Comparison of ENCODE assay signal across 1 cellular context in the genomic region with DNA sequence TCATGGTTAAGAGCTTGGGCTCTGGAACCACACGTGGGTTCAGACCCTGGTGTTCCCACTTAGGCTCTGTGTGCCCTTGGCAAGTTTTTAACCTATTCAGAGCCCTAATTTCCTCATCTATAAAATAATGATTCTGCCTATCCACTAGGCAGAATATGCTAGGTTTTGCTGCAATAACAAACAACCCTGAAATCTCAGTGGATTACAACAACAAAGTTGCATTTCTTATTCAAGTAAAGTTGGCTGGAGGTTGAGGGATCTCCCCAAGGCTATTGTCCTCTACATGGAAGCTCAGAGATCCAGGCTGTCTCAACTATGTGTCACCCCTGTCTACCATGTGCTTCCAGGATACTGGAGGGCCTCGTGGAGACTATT.
TF ChIP-seq lines count a peak whose summit lies in the region.

No MANE protein-coding gene starts in this region.

TF ChIP-seq in SK-N-SH, 30 proteins besides CTCF, POLR2A, EP300 and RAD21 (continued from another document):
- TF ChIP-seq, protein P1, sequence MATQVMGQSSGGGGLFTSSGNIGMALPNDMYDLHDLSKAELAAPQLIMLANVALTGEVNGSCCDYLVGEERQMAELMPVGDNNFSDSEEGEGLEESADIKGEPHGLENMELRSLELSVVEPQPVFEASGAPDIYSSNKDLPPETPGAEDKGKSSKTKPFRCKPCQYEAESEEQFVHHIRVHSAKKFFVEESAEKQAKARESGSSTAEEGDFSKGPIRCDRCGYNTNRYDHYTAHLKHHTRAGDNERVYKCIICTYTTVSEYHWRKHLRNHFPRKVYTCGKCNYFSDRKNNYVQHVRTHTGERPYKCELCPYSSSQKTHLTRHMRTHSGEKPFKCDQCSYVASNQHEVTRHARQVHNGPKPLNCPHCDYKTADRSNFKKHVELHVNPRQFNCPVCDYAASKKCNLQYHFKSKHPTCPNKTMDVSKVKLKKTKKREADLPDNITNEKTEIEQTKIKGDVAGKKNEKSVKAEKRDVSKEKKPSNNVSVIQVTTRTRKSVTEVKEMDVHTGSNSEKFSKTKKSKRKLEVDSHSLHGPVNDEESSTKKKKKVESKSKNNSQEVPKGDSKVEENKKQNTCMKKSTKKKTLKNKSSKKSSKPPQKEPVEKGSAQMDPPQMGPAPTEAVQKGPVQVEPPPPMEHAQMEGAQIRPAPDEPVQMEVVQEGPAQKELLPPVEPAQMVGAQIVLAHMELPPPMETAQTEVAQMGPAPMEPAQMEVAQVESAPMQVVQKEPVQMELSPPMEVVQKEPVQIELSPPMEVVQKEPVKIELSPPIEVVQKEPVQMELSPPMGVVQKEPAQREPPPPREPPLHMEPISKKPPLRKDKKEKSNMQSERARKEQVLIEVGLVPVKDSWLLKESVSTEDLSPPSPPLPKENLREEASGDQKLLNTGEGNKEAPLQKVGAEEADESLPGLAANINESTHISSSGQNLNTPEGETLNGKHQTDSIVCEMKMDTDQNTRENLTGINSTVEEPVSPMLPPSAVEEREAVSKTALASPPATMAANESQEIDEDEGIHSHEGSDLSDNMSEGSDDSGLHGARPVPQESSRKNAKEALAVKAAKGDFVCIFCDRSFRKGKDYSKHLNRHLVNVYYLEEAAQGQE (IDR thresholded peaks at IDR 0.05; ENCODE audit: low read depth, low read length) = no peak
- TF ChIP-seq YY1 (IDR thresholded peaks at IDR 0.05; ENCODE audit: low read depth) (no peak), NRF1 (IDR thresholded peaks at IDR 0.05; ENCODE audit: low read depth, low read length) (no peak)
- TF ChIP-seq, protein P2, sequence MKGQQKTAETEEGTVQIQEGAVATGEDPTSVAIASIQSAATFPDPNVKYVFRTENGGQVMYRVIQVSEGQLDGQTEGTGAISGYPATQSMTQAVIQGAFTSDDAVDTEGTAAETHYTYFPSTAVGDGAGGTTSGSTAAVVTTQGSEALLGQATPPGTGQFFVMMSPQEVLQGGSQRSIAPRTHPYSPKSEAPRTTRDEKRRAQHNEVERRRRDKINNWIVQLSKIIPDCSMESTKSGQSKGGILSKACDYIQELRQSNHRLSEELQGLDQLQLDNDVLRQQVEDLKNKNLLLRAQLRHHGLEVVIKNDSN (IDR thresholded peaks at IDR 0.05; ENCODE audit: borderline replicate concordance, low read depth) = no peak
